Comparison of ENCODE assay signal across 21 cellular contexts in the genomic region with DNA sequence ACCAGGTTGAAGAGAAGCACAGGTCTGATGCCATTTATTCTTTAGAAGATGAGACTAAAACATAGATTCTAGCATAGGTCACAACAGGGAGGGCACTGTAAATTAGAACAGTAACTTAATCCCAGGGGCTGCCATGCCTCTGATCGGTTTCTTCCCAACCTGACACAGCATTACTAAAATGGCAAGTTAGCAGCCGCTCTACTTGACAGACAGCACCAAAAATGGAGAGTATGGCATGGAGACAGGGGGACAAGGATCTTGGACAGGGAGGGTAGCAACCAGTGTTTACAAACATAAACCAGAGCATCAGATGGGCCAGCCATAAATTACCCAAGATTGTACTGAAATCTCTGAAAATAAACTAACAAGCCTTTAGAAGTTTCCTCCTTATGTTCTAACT. TPM values are rescaled to one million over a fixed set of nuclear protein-coding genes. Genes with fewer than 3 reads are reported as not detected.
A peak's percentile ranks its signal among the peaks of the same experiment; 100 is the strongest.
DNase-seq lines count a peak whose midpoint lies in the region; ATAC-seq, FAIRE-seq and TF ChIP-seq lines count a peak whose summit lies in the region.
"Had no signal": no experiment of that assay in that cellular context is flagged by ENCODE, and none has a peak within 500 bp of the region (broad histone marks: within the 10 kb centered on the region; RNA-seq: fewer than 3 reads in every experiment).

No MANE protein-coding gene starts in this region.

- TF ChIP-seq CTCF in astrocyte (IDR thresholded peaks at IDR 0.05; ENCODE audit: insufficient read depth, low read depth, low read length) (no peak), type B pancreatic cell (conservative IDR thresholded peaks at IDR 0.05) (no peak)

- H4K20me1 ChIP-seq in astrocyte (ENCODE audit: insufficient read depth, low read length), result peaks cover 69% of the 10 kb centered on the region

- H3K9ac ChIP-seq in astrocyte (ENCODE audit: low read length), result no peak overlapping the region

- FAIRE-seq in astrocyte (lab: Jason Lieb, UNC) (no peak), GM12892 (lab: Jason Lieb, UNC) (no peak)
- FAIRE-seq: keratinocyte had no signal

- H3K4me1 ChIP-seq in astrocyte (ENCODE audit: insufficient read depth, low read length), result peaks cover 4% of the 10 kb centered on the region
- peaks cover 14% of the 10 kb centered on the region for H3K4me1 ChIP-seq in mesodermal cell (ENCODE audit: control insufficient read depth, insufficient read depth, low read length, poor library complexity, severe bottlenecking)
- H3K4me1 ChIP-seq: BE2C had no signal

- peaks cover 69% of the 10 kb centered on the region for H3K36me3 Mint-ChIP-seq in stimulated activated naive CD8-positive, alpha-beta T cell treated with anti-CD3 and anti-CD28 coated beads, Interleukin-15, Interleukin-2, amounts not matched to agents 100 ng/mL and 50 ng/mL, for 24 hours (ENCODE audit: low read depth)
- H3K36me3 Mint-ChIP-seq in astrocyte (ENCODE audit: low read depth, unreplicated experiment) (peaks cover 42% of the 10 kb centered on the region), type B pancreatic cell (peaks cover 39% of the 10 kb centered on the region)

- H3K27ac ChIP-seq in astrocyte (ENCODE audit: low read depth, low read length) (no peak overlapping the region), mesodermal cell (ENCODE audit: low read depth, low read length, severe bottlenecking) (no peak overlapping the region)
- H3K27ac ChIP-seq: coronary artery, epithelial cell of prostate had no signal

- H3K79me2 ChIP-seq in astrocyte (ENCODE audit: insufficient read depth, low read length), result peaks cover 88% of the 10 kb centered on the region

- no peak for ATAC-seq in stimulated activated naive CD8-positive, alpha-beta T cell treated with anti-CD3 and anti-CD28 coated beads, Interleukin-15, Interleukin-2, amounts not matched to agents 100 U/mL and 50 U/mL, for 24 hours
- no peak for ATAC-seq in GM18868 (IDR thresholded peaks at IDR 0.05; ENCODE audit: unreplicated experiment)
- ATAC-seq: PC-3 had no signal

- no peaks in the 10 kb centered on the region for H3K9me3 Mint-ChIP-seq in stimulated activated naive CD8-positive, alpha-beta T cell treated with anti-CD3 and anti-CD28 coated beads, Interleukin-15, Interleukin-2, amounts not matched to agents 100 ng/mL and 50 ng/mL, for 24 hours
- H3K9me3 Mint-ChIP-seq in astrocyte (ENCODE audit: unreplicated experiment) (no peaks in the 10 kb centered on the region), type B pancreatic cell (no peaks in the 10 kb centered on the region)
- H3K9me3 Mint-ChIP-seq: activated CD4-positive, alpha-beta memory T cell treated with anti-CD3 and anti-CD28 coated beads for 36 hours had no signal

- H3K9me3 ChIP-seq in astrocyte (ENCODE audit: insufficient read depth, low read depth, low read length) (no peaks in the 10 kb centered on the region), mesodermal cell (ENCODE audit: control insufficient read depth, low read length) (no peaks in the 10 kb centered on the region)
- H3K9me3 ChIP-seq: BE2C, heart left ventricle had no signal

- WGBS in mesodermal cell (ENCODE audit: insufficient coverage in 2 of 2), 2 experiments, result no CpG with 5 or more reads among the region's 2 CpGs

- peaks cover 5% of the 10 kb centered on the region for H3K36me3 ChIP-seq in astrocyte (ENCODE audit: insufficient read depth, low read length)
- peaks cover 63% of the 10 kb centered on the region for H3K36me3 ChIP-seq in mesodermal cell (ENCODE audit: control insufficient read depth, insufficient read depth, low read length)

- peak overlapping the region; percentile 40 for H3K4me3 Mint-ChIP-seq in stimulated activated naive CD8-positive, alpha-beta T cell treated with anti-CD3 and anti-CD28 coated beads, Interleukin-15, Interleukin-2, amounts not matched to agents 100 ng/mL and 50 ng/mL, for 24 hours
- peak overlapping the region; percentile 69 for H3K4me3 Mint-ChIP-seq in astrocyte (ENCODE audit: unreplicated experiment)
- peak overlapping the region; percentile 63 for H3K4me3 Mint-ChIP-seq in type B pancreatic cell
- H3K4me3 Mint-ChIP-seq: activated CD4-positive, alpha-beta memory T cell treated with anti-CD3 and anti-CD28 coated beads for 36 hours had no signal

- no peaks in the 10 kb centered on the region for H3K27me3 Mint-ChIP-seq in stimulated activated naive CD8-positive, alpha-beta T cell treated with anti-CD3 and anti-CD28 coated beads, Interleukin-15, Interleukin-2, amounts not matched to agents 100 ng/mL and 50 ng/mL, for 24 hours
- no peaks in the 10 kb centered on the region for H3K27me3 Mint-ChIP-seq in astrocyte (ENCODE audit: low read depth, unreplicated experiment)
- H3K27me3 Mint-ChIP-seq in type B pancreatic cell, result peaks cover 10% of the 10 kb centered on the region
- H3K27me3 Mint-ChIP-seq: activated CD4-positive, alpha-beta memory T cell treated with anti-CD3 and anti-CD28 coated beads for 36 hours had no signal

- H3K4me2 ChIP-seq in astrocyte (ENCODE audit: low read length), result no peak overlapping the region

- no peaks in the 10 kb centered on the region for H3K27me3 ChIP-seq in astrocyte (ENCODE audit: insufficient read depth, low read length)
- H3K27me3 ChIP-seq: BE2C, heart left ventricle had no signal

- no peak for DNase-seq in stimulated activated naive CD8-positive, alpha-beta T cell treated with anti-CD3 and anti-CD28 coated beads, Interleukin-15, Interleukin-2, amounts not matched to agents 100 U/mL and 50 U/mL, for 24 hours
- DNase-seq in astrocyte (ENCODE audit: low read depth) (no peak), type B pancreatic cell (ENCODE audit: extremely low spot score, unreplicated experiment) (no peak), GM12892 (ENCODE audit: insufficient read length) (no peak)
- no peak for DNase-seq in effector CD4-positive, alpha-beta T cell
- DNase-seq: activated CD4-positive, alpha-beta memory T cell treated with anti-CD3 and anti-CD28 coated beads for 36 hours; activated effector memory CD4-positive, alpha-beta T cell treated with Interleukin-2 at 50 U/mL for 16 hours; aorta; BE2C; DMS 273 treated with DMSO at 0.1 percent for 48 hours; heart left ventricle; midbrain; NCI-H1436; PC-3; stimulated activated CD4-positive, alpha-beta T cell treated with anti-CD3 and anti-CD28 coated beads, Interleukin-12 subunit alpha, Interleukin-12 subunit beta, amount 100 ng/mL, for 4 hours had no signal

- no peak for TF ChIP-seq POLR2A in GM12892 (IDR thresholded peaks at IDR 0.05; ENCODE audit: low read depth, low read length)

- no peak overlapping the region for H2AFZ ChIP-seq in astrocyte (ENCODE audit: low read depth, low read length)

- no peak overlapping the region for H3K27ac Mint-ChIP-seq in stimulated activated naive CD8-positive, alpha-beta T cell treated with anti-CD3 and anti-CD28 coated beads, Interleukin-15, Interleukin-2, amounts not matched to agents 100 ng/mL and 50 ng/mL, for 24 hours
- H3K27ac Mint-ChIP-seq in astrocyte (ENCODE audit: unreplicated experiment), result no peak overlapping the region
- no peak overlapping the region for H3K27ac Mint-ChIP-seq in type B pancreatic cell
- H3K27ac Mint-ChIP-seq: activated CD4-positive, alpha-beta memory T cell treated with anti-CD3 and anti-CD28 coated beads for 36 hours had no signal

- H3K4me3 ChIP-seq in astrocyte (ENCODE audit: insufficient read depth, low read depth, low read length) (no peak overlapping the region), mesodermal cell (ENCODE audit: extremely low read depth, insufficient read depth, low read length, poor library complexity, severe bottlenecking) (peak overlapping the region; percentile 6)
- H3K4me3 ChIP-seq: coronary artery had no signal

- H3K4me1 Mint-ChIP-seq in stimulated activated naive CD8-positive, alpha-beta T cell treated with anti-CD3 and anti-CD28 coated beads, Interleukin-15, Interleukin-2, amounts not matched to agents 100 ng/mL and 50 ng/mL, for 24 hours (ENCODE audit: low read depth), result peaks cover 35% of the 10 kb centered on the region
- H3K4me1 Mint-ChIP-seq in astrocyte (ENCODE audit: low read depth, unreplicated experiment) (peaks cover 36% of the 10 kb centered on the region), type B pancreatic cell (ENCODE audit: unreplicated experiment) (peaks cover 18% of the 10 kb centered on the region)

RNA-seq across cellular contexts. Expression of a gene that starts 5.9 kb away (rescaled TPM):
- total RNA-seq in astrocyte (34.8 and 45.8 TPM in 2 replicates), type B pancreatic cell (ENCODE audit: low replicate concordance) (19.6 and 29.4 TPM in 2 replicates)
- polyA plus RNA-seq in mesodermal cell (2013, experiment 1 of 2), result 10.2 TPM
- polyA plus RNA-seq in mesodermal cell (2013, experiment 2 of 2), result 9.3 TPM
- polyA plus RNA-seq in GM12892 (2012; ENCODE audit: missing spikeins), result 14.6 TPM
